ENCODE assay signal across 1 cellular context in genomic region chr16:81491522-81492188, GRCh38.
TF ChIP-seq lines count a peak whose summit lies in the region.

No MANE protein-coding gene starts in this region.

TF ChIP-seq in A549, 52 proteins besides CTCF, POLR2A, EP300 and RAD21 (continued from another document):
- TF ChIP-seq BCL3 (IDR thresholded peaks at IDR 0.05) (no peak), GATA3 (IDR thresholded peaks at IDR 0.05; ENCODE audit: borderline replicate concordance) (no peak), USF2 (IDR thresholded peaks at IDR 0.05) (no peak), SMC3 (IDR thresholded peaks at IDR 0.05) (no peak), KDM5A (IDR thresholded peaks at IDR 0.05) (no peak), HEYL (CRISPR knock-in tag; IDR thresholded peaks at IDR 0.05) (no peak)
